In the genomic region with DNA sequence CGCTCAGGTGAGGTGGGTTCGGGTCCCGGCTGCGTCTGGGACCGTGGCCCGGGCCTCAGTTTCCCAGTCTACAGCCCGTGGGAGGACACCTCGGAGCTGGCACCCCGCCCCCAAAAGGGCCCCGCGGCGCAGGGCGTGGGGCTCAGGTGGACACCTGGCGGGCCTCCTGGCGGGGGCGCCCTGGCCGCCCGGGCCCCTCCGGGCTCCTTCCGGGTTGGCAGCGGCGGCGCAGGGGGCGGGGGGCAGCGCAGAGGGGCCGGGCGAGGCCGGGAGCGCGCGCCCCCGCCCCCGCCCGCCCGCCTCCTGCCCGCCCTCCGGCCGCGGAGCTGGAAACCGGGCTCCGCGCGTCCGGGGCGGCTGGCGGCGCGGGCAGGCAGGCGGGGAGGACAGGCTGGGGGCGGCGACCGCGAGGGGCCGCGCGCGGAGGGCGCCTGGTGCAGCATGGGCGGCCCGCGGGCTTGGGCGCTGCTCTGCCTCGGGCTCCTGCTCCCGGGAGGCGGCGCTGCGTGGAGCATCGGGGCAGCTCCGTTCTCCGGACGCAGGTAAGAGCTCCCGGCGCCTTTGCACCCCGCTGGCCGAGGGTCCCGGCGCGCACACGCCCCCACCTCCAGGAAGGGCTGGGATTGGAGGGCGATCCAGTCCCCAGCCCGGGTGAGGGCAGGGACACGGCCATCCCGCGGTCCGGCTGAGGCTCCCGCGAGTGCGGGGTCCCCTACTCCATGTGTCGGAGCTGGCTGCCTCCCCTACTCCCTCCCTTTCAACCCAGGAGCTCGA, we compare ENCODE assay signal across 7 cellular contexts. TPM values are rescaled to one million over a fixed set of nuclear protein-coding genes. Genes with fewer than 3 reads are reported as not detected.
A peak's percentile ranks its signal among the peaks of the same experiment; 100 is the strongest.
DNase-seq lines count a peak whose midpoint lies in the region; FAIRE-seq lines count a peak whose summit lies in the region.

A gene (plus strand): TSS at position 299 of the 774 bp plus-strand sequence. CDS start 143 bp downstream, at position 442.

- H3K9ac ChIP-seq in adipocyte (ENCODE audit: low read length) (no peak within 1 kb of the TSS), iPS-15b (ENCODE audit: low read depth, low read length) (peak within 1 kb of the TSS; percentile 54)

- H3K4me1 ChIP-seq in adipocyte (ENCODE audit: control insufficient read depth, insufficient read depth, low read length) (no peaks in the 10 kb centered on the region), iPS-15b (ENCODE audit: control insufficient read depth, insufficient read depth, low read length) (peaks cover 2% of the 10 kb centered on the region)

- DNase-seq in ELF-1 (ENCODE audit: low read depth, low spot score) (peak; percentile 39), HTR-8/SVneo (ENCODE audit: insufficient read length, low spot score) (peak; percentile 35), adipocyte (ENCODE audit: low read depth) (peak; percentile 61), activated gamma-delta T cell treated with Interleukin-2 at 50 U/mL for 16 hours (no peak), posterior vena cava (ENCODE audit: low spot score) (no peak)

- H3K27me3 ChIP-seq in adipocyte (replicated peaks; ENCODE audit: control insufficient read depth, insufficient read depth, low read length): peaks cover 44% of the 10 kb centered on the region
- no peaks in the 10 kb centered on the region for H3K27me3 ChIP-seq in iPS-15b (ENCODE audit: control insufficient read depth, insufficient read depth, low read length)

- no peaks in the 10 kb centered on the region for H3K36me3 ChIP-seq in adipocyte (ENCODE audit: control insufficient read depth, insufficient read depth, low read length, severe bottlenecking)
- H3K36me3 ChIP-seq in iPS-15b (ENCODE audit: control insufficient read depth, insufficient read depth, low read length): no peaks in the 10 kb centered on the region

- intact Hi-C loops in posterior vena cava (cut with DNase I): no loop called here

- no peak for FAIRE-seq in HTR-8/SVneo (lab: Jason Lieb, UNC)

- no peaks in the 10 kb centered on the region for H3K9me3 ChIP-seq in adipocyte (ENCODE audit: control insufficient read depth, low read length)
- no peaks in the 10 kb centered on the region for H3K9me3 ChIP-seq in iPS-15b (ENCODE audit: control insufficient read depth, insufficient read depth, low read length)

- H3K27ac ChIP-seq in skin epidermis: peak within 1 kb of the TSS in 12 of 21 experiments; percentile 7 to 79 (median 64)

- H3K4me3 ChIP-seq in adipocyte (ENCODE audit: low read length) (peak within 1 kb of the TSS; percentile 52), iPS-15b (ENCODE audit: low read depth, low read length) (peak within 1 kb of the TSS; percentile 73), skin epidermis (peak within 1 kb of the TSS; percentile 29 to 57 (median 41))

RNA-seq across cellular contexts. Expression of the gene that starts here (rescaled TPM):
- 1 to 10 TPM; 1.4 to 2.4 TPM for total RNA-seq in posterior vena cava

Comparison
In these comparisons a context has a peak if more than half of its experiments do, and no peak if none do; other contexts are left out.
1. DNase-seq: peak in ELF-1 (single experiment), HTR-8/SVneo (single experiment) and adipocyte (single experiment); none in activated gamma-delta T cell treated with Interleukin-2 at 50 U/mL for 16 hours (single experiment) and posterior vena cava (single experiment).
2. Peak in every context shown above with its lines, with median percentiles within 50 percentile points of each other: H3K4me3 ChIP-seq.